8 cellular contexts compared by ENCODE assay signal in genomic region chr10:50051995-50052660, GRCh38. TPM values are rescaled to one million over a fixed set of nuclear protein-coding genes. Genes with fewer than 3 reads are reported as not detected.
A peak's percentile ranks its signal among the peaks of the same experiment; 100 is the strongest.
DNase-seq lines count a peak whose midpoint lies in the region; ATAC-seq and TF ChIP-seq lines count a peak whose summit lies in the region.
"Not testable (repeated sequence)": the region's sequence is repeated elsewhere in the genome, so short reads cannot be mapped to it uniquely, and the experiment has no call there.

No MANE protein-coding gene starts in this region.

- DNase-seq in A172 (ENCODE audit: low spot score) (peak; percentile 46), MCF 10A (ENCODE audit: unreplicated experiment) (peak; percentile 61)
- DNase-seq in PC-3; right atrium auricular region (ENCODE audit: low spot score); osteocyte (ENCODE audit: extremely low spot score, unreplicated experiment): not testable (repeated sequence)

- not testable (repeated sequence) for H3K27me3 ChIP-seq in PC-3 (ENCODE audit: low read length); right atrium auricular region

- not testable (repeated sequence) for H3K27ac ChIP-seq in PC-3 (ENCODE audit: low read length)
- H3K27ac ChIP-seq in right atrium auricular region, result peak overlapping the region; percentile 31 to 78

- ATAC-seq in GM18502 (IDR thresholded peaks at IDR 0.05; ENCODE audit: poor library complexity, unreplicated experiment), result peak; percentile 77
- peak; percentile 66 for ATAC-seq in GM21423 (IDR thresholded peaks at IDR 0.05; ENCODE audit: unreplicated experiment)
- peak; percentile 51 for ATAC-seq in HG02870 (IDR thresholded peaks at IDR 0.05; ENCODE audit: unreplicated experiment)
- peak; percentile 21; the same call in 1 of the 2 replicates for ATAC-seq in PC-3

- peak overlapping the region; percentile 26; the same call in 1 of the 2 replicates for H3K4me2 ChIP-seq in PC-3 (ENCODE audit: low read length)

- not testable (repeated sequence) for TF ChIP-seq CTCF in PC-3 (conservative IDR thresholded peaks at IDR 0.05; ENCODE audit: low read depth, low read length); MCF 10A (IDR thresholded peaks at IDR 0.05; ENCODE audit: unreplicated experiment); right atrium auricular region (IDR thresholded peaks at IDR 0.05); osteocyte (IDR thresholded peaks at IDR 0.05)

- H3K4me1 ChIP-seq in PC-3 (ENCODE audit: insufficient read depth, low read length); right atrium auricular region: not testable (repeated sequence)

- not testable (repeated sequence) for H3K4me3 ChIP-seq in PC-3 (ENCODE audit: low read length); right atrium auricular region

- BruUV-seq in PC-3 (replicated peaks; lab: Mats Ljungman, UMichigan); MCF 10A (replicated peaks; lab: Mats Ljungman, UMichigan): not testable (repeated sequence)

- H3K4me1 Mint-ChIP-seq in MCF 10A (ENCODE audit: insufficient read depth, unreplicated experiment); osteocyte (ENCODE audit: unreplicated experiment): not testable (repeated sequence)

- POLR2A ChIA-PET in PC-3 (lab: Charles Lee; ENCODE audit: unreplicated experiment); MCF 10A (lab: Yijun Ruan, JAX): not testable (repeated sequence)

- not testable (repeated sequence) for H3K36me3 ChIP-seq in PC-3 (ENCODE audit: low read depth, low read length)
- peaks cover 14% of the 10 kb centered on the region for H3K36me3 ChIP-seq in right atrium auricular region

- not testable (repeated sequence) for H3K9me2 ChIP-seq in PC-3 (replicated peaks; ENCODE audit: low read length)

- H3K9me3 ChIP-seq in PC-3 (ENCODE audit: low read length); right atrium auricular region: not testable (repeated sequence)

- intact Hi-C loops in PC-3 (cut with micrococcal nuclease), result loop anchor here (10.0 kb wide), 1 partner anchor 457 kb away; no protein-coding TSS in a partner anchor
- intact Hi-C loops in MCF 10A (cut with micrococcal nuclease), result not testable (repeated sequence)

- H3K27me3 Mint-ChIP-seq in MCF 10A (ENCODE audit: insufficient read depth, unreplicated experiment), result not testable (repeated sequence)
- H3K27me3 Mint-ChIP-seq in osteocyte (ENCODE audit: unreplicated experiment), result peaks cover 14% of the 10 kb centered on the region

- H3K27ac Mint-ChIP-seq in MCF 10A (ENCODE audit: low read depth, unreplicated experiment), result peak overlapping the region; percentile 91
- H3K27ac Mint-ChIP-seq in osteocyte (ENCODE audit: unreplicated experiment), result not testable (repeated sequence)

- H3K4me3 Mint-ChIP-seq in MCF 10A (ENCODE audit: unreplicated experiment) (peak overlapping the region; percentile 65), osteocyte (ENCODE audit: unreplicated experiment) (peak overlapping the region; percentile 35)

- H3K36me3 Mint-ChIP-seq in MCF 10A (ENCODE audit: insufficient read depth, unreplicated experiment); osteocyte (ENCODE audit: unreplicated experiment): not testable (repeated sequence)

- not testable (repeated sequence) for H3F3A ChIP-seq in PC-3 (ENCODE audit: low read length, unreplicated experiment)

- H3K9ac ChIP-seq in PC-3 (ENCODE audit: low read length), result not testable (repeated sequence)

- not testable (repeated sequence) for H3K79me2 ChIP-seq in PC-3 (ENCODE audit: low read length)

- CTCF ChIA-PET in PC-3 (lab: Charles Lee); MCF 10A (lab: Yijun Ruan, JAX): not testable (repeated sequence)

- H2AFZ ChIP-seq in PC-3 (ENCODE audit: low read length), result not testable (repeated sequence)

- H4K20me1 ChIP-seq in PC-3 (ENCODE audit: low read length), result not testable (repeated sequence)

- H3K9me3 Mint-ChIP-seq in MCF 10A (ENCODE audit: unreplicated experiment); osteocyte (ENCODE audit: unreplicated experiment): not testable (repeated sequence)

RNA-seq across cellular contexts. Expression of gene WASHC2A, which starts 15.6 kb away (rescaled TPM):
- total RNA-seq in A172 (2014; rRNA removed; shearing (Covaris generic)), result 27.1 and 36.7 TPM in 2 replicates
- total RNA-seq in PC-3 (2014; rRNA removed) (57.9 and 67.6 TPM in 2 replicates), MCF 10A (2022) (19.3 and 28.0 TPM in 2 replicates), right atrium auricular region (100 to 1,000 TPM in 1 of 2 donors, 10 to 100 TPM in 1; 78.9 to 183 TPM), osteocyte (58.2 and 69.6 TPM in 2 replicates)

Comparison
In these comparisons a context has a peak if more than half of its experiments do, and no peak if none do; other contexts are left out.
1. ATAC-seq: peak in every context shown above with its lines; median percentile 77 in GM18502; 66 in GM21423; 51 in HG02870; 21 in PC-3.